In the genomic region with DNA sequence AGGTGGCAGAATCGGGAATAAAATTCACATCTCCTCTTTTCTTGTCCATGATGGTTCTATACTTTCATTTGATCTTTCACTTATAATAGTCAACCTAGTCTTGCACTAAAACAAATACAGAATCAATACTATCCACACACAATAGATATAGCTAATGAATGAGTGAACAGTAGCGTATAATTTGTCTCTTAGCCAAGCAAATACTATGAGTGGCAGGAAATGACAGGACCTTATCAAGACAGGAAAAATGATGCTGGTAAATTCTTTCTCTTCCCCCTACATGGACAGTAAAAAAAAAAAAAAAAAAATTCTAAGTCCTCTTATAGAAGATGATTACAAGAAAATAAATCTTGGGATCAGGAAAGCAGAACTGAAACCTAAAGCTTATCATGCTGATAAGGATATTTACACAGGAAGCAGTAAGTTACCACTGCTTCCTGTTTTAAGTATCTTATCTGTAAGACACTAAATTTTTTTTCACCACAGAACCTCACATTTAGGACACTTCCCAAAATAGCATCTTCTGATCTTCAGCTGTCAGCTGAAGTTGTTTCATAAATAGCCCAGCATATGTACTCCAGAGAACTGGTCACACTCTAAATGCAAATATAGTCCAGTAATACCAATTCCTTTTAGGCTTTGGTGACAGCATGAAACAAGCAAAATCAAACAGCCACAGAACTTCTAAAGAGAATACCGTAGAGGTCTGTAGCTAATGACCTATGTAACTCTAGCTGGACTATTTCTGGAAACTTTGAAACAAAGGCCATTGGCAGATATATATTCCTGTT, we compare ENCODE assay signal across 8 cellular contexts. TPM values are rescaled to one million over a fixed set of nuclear protein-coding genes. Genes with fewer than 3 reads are reported as not detected.
A peak's percentile ranks its signal among the peaks of the same experiment; 100 is the strongest.
DNase-seq lines count a peak whose midpoint lies in the region; ATAC-seq lines count a peak whose summit lies in the region.

No MANE protein-coding gene starts in this region.

- intact Hi-C loops in posterior vena cava (cut with DNase I) = no loop called here

- H4K8ac ChIP-seq in mesendoderm (ENCODE audit: low read depth, low read length) = no peak overlapping the region

- H3K56ac ChIP-seq in mesendoderm (ENCODE audit: low read length) = no peak overlapping the region

- no peaks in the 10 kb centered on the region for H3K79me2 ChIP-seq in mesendoderm (ENCODE audit: control insufficient read depth, insufficient read depth, low read length)

- ATAC-seq in GM21423 (IDR thresholded peaks at IDR 0.05; ENCODE audit: unreplicated experiment) (peak; percentile 98), HG03575 (IDR thresholded peaks at IDR 0.05; ENCODE audit: extremely low read depth, insufficient number of reproducible peaks, low FRiP score, unreplicated experiment) (peak; percentile 99)
- peak; percentile 51 to 60 for ATAC-seq in activated naive CD4-positive, alpha-beta T cell treated with anti-CD3 and anti-CD28 coated beads, Interleukin-2, amount 50 U/mL, for 72 hours

- peak overlapping the region in 1 of 2 donors; percentile 86 for H3K27ac Mint-ChIP-seq in activated naive CD4-positive, alpha-beta T cell treated with anti-CD3 and anti-CD28 coated beads, Interleukin-2, amount 50 U/mL, for 72 hours

- H3K79me1 ChIP-seq in mesendoderm (ENCODE audit: low read length) = peaks cover 5% of the 10 kb centered on the region

- no peak overlapping the region for H2BK120ac ChIP-seq in mesendoderm (ENCODE audit: low read depth, low read length)

- no CpG with 5 or more reads among the region's 3 CpGs for WGBS in mesendoderm (ENCODE audit: extremely low coverage, insufficient coverage, low lambda C conversion rate)

- H3K36me3 Mint-ChIP-seq in activated naive CD4-positive, alpha-beta T cell treated with anti-CD3 and anti-CD28 coated beads, Interleukin-2, amount 50 U/mL, for 72 hours = peaks cover 8 to 24% of the 10 kb centered on the region in 2 donors

- H3K27ac ChIP-seq in mesendoderm (ENCODE audit: low read depth, low read length) = no peak overlapping the region

- no peak overlapping the region for H3K4ac ChIP-seq in mesendoderm (ENCODE audit: low read depth, low read length)

- no peak overlapping the region for H3K18ac ChIP-seq in mesendoderm (ENCODE audit: low read length)

- H3K23ac ChIP-seq in mesendoderm (ENCODE audit: low read length) = no peak overlapping the region

- H3K27me3 ChIP-seq in mesendoderm (ENCODE audit: insufficient read depth, low read length, poor library complexity) = no peaks in the 10 kb centered on the region

- H3K9ac ChIP-seq in mesendoderm (ENCODE audit: low read length) = no peak overlapping the region

- no peak overlapping the region for H2BK5ac ChIP-seq in mesendoderm (ENCODE audit: low read length)

- no peak overlapping the region for H2BK15ac ChIP-seq in mesendoderm (replicated peaks; ENCODE audit: low read depth)

- H3K4me3 ChIP-seq in mesendoderm (ENCODE audit: low read length) = no peak overlapping the region

- no peak overlapping the region for H3K4me2 ChIP-seq in mesendoderm (ENCODE audit: low read length)

- no peak overlapping the region for H2AK5ac ChIP-seq in mesendoderm (ENCODE audit: low read length)

- H4K5ac ChIP-seq in mesendoderm (ENCODE audit: low read length) = no peak overlapping the region

- peaks cover 0 to 23% of the 10 kb centered on the region in 2 donors for H3K9me3 Mint-ChIP-seq in activated naive CD4-positive, alpha-beta T cell treated with anti-CD3 and anti-CD28 coated beads, Interleukin-2, amount 50 U/mL, for 72 hours

- no peaks in the 10 kb centered on the region for H3K36me3 ChIP-seq in mesendoderm (ENCODE audit: control insufficient read depth, insufficient read depth, low read length)

- H3K4me1 ChIP-seq in mesendoderm (ENCODE audit: control insufficient read depth, low read depth, low read length) = peaks cover 7% of the 10 kb centered on the region

- DNase-seq in GDM1 (lab: John Stamatoyannopoulos, UW) = peak; percentile 21
- DNase-seq in activated naive CD4-positive, alpha-beta T cell treated with anti-CD3 and anti-CD28 coated beads, Interleukin-2, amount 50 U/mL, for 72 hours (ENCODE audit: low spot score in 2 of 2) = no peak
- peak; percentile 66 for DNase-seq in mesendoderm
- no peak for DNase-seq in NCI-H510A treated with DMSO at 0.1 percent for 48 hours (lab: John Stamatoyannopoulos, UW)
- DNase-seq in posterior vena cava (ENCODE audit: low spot score) = no peak
- DNase-seq in AG20443 (ENCODE audit: low spot score) = no peak

RNA-seq across cellular contexts. Expression of a gene that starts 27.0 kb away (rescaled TPM):
- 1 to 10 TPM; 1.2 to 2.7 TPM for total RNA-seq in activated naive CD4-positive, alpha-beta T cell treated with anti-CD3 and anti-CD28 coated beads, Interleukin-2, amount 50 U/mL, for 72 hours
- polyA plus RNA-seq in mesendoderm (2013, experiment 1 of 2) = 11.7 TPM
- polyA plus RNA-seq in mesendoderm (2013, experiment 2 of 2) = 11.3 TPM
- total RNA-seq in posterior vena cava = 10 to 100 TPM; 10.8 to 12.4 TPM

Comparison
In these comparisons a context has a peak if more than half of its experiments do, and no peak if none do; other contexts are left out.
1. DNase-seq: peak in GDM1 (single experiment) and mesendoderm (single experiment); none in activated naive CD4-positive, alpha-beta T cell treated with anti-CD3 and anti-CD28 coated beads, Interleukin-2, amount 50 U/mL, for 72 hours (0 of 2), NCI-H510A treated with DMSO at 0.1 percent for 48 hours (single experiment), posterior vena cava (single experiment) and AG20443 (single experiment).
2. Peak in every context shown above with its lines, with median percentiles within 50 percentile points of each other: ATAC-seq.